In genomic region chr6:3751730-3752537, GRCh38 we compare ENCODE assay signal across 8 cellular contexts. TPM values are rescaled to one million over a fixed set of nuclear protein-coding genes. Genes with fewer than 3 reads are reported as not detected.
A peak's percentile ranks its signal among the peaks of the same experiment; 100 is the strongest.
DNase-seq lines count a peak whose midpoint lies in the region; ATAC-seq, FAIRE-seq and TF ChIP-seq lines count a peak whose summit lies in the region.

No MANE protein-coding gene starts in this region.

- H3K27ac Mint-ChIP-seq in central memory CD8-positive, alpha-beta T cell (ENCODE audit: low read depth) = no peak overlapping the region

- in situ Hi-C loops in GM23248 (cut with MboI) = no loop called here

- peaks cover 38% of the 10 kb centered on the region for H3F3A ChIP-seq in GM23248 (ENCODE audit: insufficient read depth)

- H2AFZ ChIP-seq in GM23248 (peak overlapping the region; percentile 83), keratinocyte (ENCODE audit: control insufficient read depth, low read length) (peak overlapping the region; percentile 67)

- TF ChIP-seq CTCF in keratinocyte (optimal IDR thresholded peaks at IDR 0.05 in 1 of 3, IDR thresholded peaks at IDR 0.05 in 1 of 3, conservative IDR thresholded peaks at IDR 0.05 in 1 of 3; ENCODE audit: extremely low read depth in 1 of 3, insufficient read depth in 2 of 3, low read length in 3 of 3) = peak in 1 of 3 experiments; percentile 12

- WGBS in GM23248 (ENCODE audit: low coverage in 1 of 2, low lambda C conversion rate in 2 of 2, missing lambda C conversion rate in 2 of 2), 2 experiments = 1% methylated on average over 40 to 86 of the region's 105 CpGs

- H3K4me3 ChIP-seq in GM23248 (peak overlapping the region; percentile 86), keratinocyte (ENCODE audit: control insufficient read depth in 2 of 3, extremely low read depth in 1 of 3, insufficient read depth in 2 of 3, low read depth in 1 of 3, low read length in 3 of 3) (peak overlapping the region; percentile 68 to 86 (median 75))

- H3K9ac ChIP-seq in GM23248 (peak overlapping the region; percentile 99), keratinocyte (ENCODE audit: control insufficient read depth, extremely low read depth, insufficient read depth, low read length) (peak overlapping the region; percentile 85)

- peaks cover 46% of the 10 kb centered on the region for H3K27me3 Mint-ChIP-seq in central memory CD8-positive, alpha-beta T cell

- no peaks in the 10 kb centered on the region for H3K4me1 Mint-ChIP-seq in central memory CD8-positive, alpha-beta T cell

- ATAC-seq in central memory CD8-positive, alpha-beta T cell (replicated peaks; ENCODE audit: extremely low read depth, poor library complexity, severe bottlenecking) = peak; percentile 71

- H4K20me1 ChIP-seq in GM23248 (ENCODE audit: insufficient read depth) (0 out of 2 replicates have a peak, but pooled peaks cover 9% of the 10 kb centered on the region), keratinocyte (ENCODE audit: control insufficient read depth, extremely low read depth, insufficient read depth, low read length) (peaks cover 22% of the 10 kb centered on the region)

- H3K4me3 Mint-ChIP-seq in central memory CD8-positive, alpha-beta T cell = peak overlapping the region; percentile 60

- H3K27ac ChIP-seq in GM23248 (peak overlapping the region; percentile 94), keratinocyte (ENCODE audit: control insufficient read depth, insufficient read depth, low read length) (peak overlapping the region; percentile 80)

- H3K36me3 Mint-ChIP-seq in central memory CD8-positive, alpha-beta T cell (ENCODE audit: insufficient read depth) = no peaks in the 10 kb centered on the region

- H3K4me1 ChIP-seq in GM23248 (ENCODE audit: insufficient read depth) (peaks cover 14% of the 10 kb centered on the region), keratinocyte (ENCODE audit: control insufficient read depth, extremely low read depth, insufficient read depth, low read length) (peaks cover 22% of the 10 kb centered on the region)

- H3K79me2 ChIP-seq in GM23248 (ENCODE audit: insufficient read depth) (peaks cover 42% of the 10 kb centered on the region), keratinocyte (ENCODE audit: control insufficient read depth, insufficient read depth, low read length) (peaks cover 40% of the 10 kb centered on the region)

- no peaks in the 10 kb centered on the region for H3K9me3 Mint-ChIP-seq in central memory CD8-positive, alpha-beta T cell

- H3K4me2 ChIP-seq in GM23248 (ENCODE audit: unreplicated experiment) = peak overlapping the region; percentile 91
- H3K4me2 ChIP-seq in keratinocyte (ENCODE audit: control insufficient read depth, extremely low read depth, insufficient read depth, low read depth, low read length) = peak overlapping the region; percentile 91

- H3K9me2 ChIP-seq in GM23248 (ENCODE audit: insufficient read depth) = no peaks in the 10 kb centered on the region

- dilution Hi-C loops in keratinocyte (cut with MboI; ENCODE audit: extremely low pct_ligation_motif_present, low sequenced_read_pairs) = no loop called here

- peak; percentile 51 for DNase-seq in GDM1 (lab: John Stamatoyannopoulos, UW)
- DNase-seq in GM23248 = peak; percentile 98
- peak; percentile 92 for DNase-seq in M059J (ENCODE audit: low read depth)
- peak; percentile 51 for DNase-seq in activated CD4-positive, CD25-positive, alpha-beta regulatory T cell treated with anti-CD3 and anti-CD28 coated beads, Interleukin-2, amount 50 U/mL, for 72 hours
- DNase-seq in central memory CD8-positive, alpha-beta T cell (ENCODE audit: low spot score in 2 of 2) = no peak
- DNase-seq in keratinocyte (ENCODE audit: low read depth, low spot score) = no peak
- DNase-seq in stimulated activated CD4-positive, alpha-beta T cell treated with anti-CD3 and anti-CD28 coated beads, Interleukin-12 subunit alpha, Interleukin-12 subunit beta, amount 100 ng/mL, for 24 hours (ENCODE audit: low read depth in 2 of 2) = peak; percentile 28 to 55
- no peak for DNase-seq in NCI-H187 (lab: John Stamatoyannopoulos, UW)

- H3K36me3 ChIP-seq in GM23248 (ENCODE audit: low read depth) = no peaks in the 10 kb centered on the region
- peaks cover 4 to 12% of the 10 kb centered on the region in 2 experiments for H3K36me3 ChIP-seq in keratinocyte (ENCODE audit: control insufficient read depth in 2 of 2, extremely low read depth in 1 of 2, insufficient read depth in 2 of 2, low read length in 2 of 2)

- H3K27me3 ChIP-seq in GM23248 (replicated peaks; ENCODE audit: insufficient read depth) (no peaks in the 10 kb centered on the region), keratinocyte (ENCODE audit: control insufficient read depth, extremely low read depth, insufficient read depth, low read length) (no peaks in the 10 kb centered on the region)

- FAIRE-seq in keratinocyte (lab: Jason Lieb, UNC) = no peak

- H3K9me3 ChIP-seq in GM23248 (ENCODE audit: low read depth) (no peaks in the 10 kb centered on the region), keratinocyte (ENCODE audit: control insufficient read depth, low read depth, low read length) (no peaks in the 10 kb centered on the region)

- H3K9me1 ChIP-seq in keratinocyte (ENCODE audit: control insufficient read depth, extremely low read depth, insufficient read depth, low read length) = peaks cover 7% of the 10 kb centered on the region

RNA-seq across cellular contexts. Expression of gene PXDC1, which starts 0.4 kb away (rescaled TPM):
- total RNA-seq in GM23248 (2014; rRNA removed; shearing (Covaris generic)) = 167 and 192 TPM in 2 replicates
- polyA plus RNA-seq in GM23248 (2016; fragmentation: Nextera tagmentation; extraction: Ambion mirVana) (122 and 135 TPM in 2 replicates), keratinocyte (17.1 to 23.4 TPM (median 17.5 TPM) in 3 replicates)
- 75.3 and 89.8 TPM in 2 replicates for total RNA-seq in M059J (2014; rRNA removed; shearing (Covaris generic))
- 26.4 TPM for polyA plus RNA-seq in keratinocyte (2011; ENCODE audit: low read depth)
- polyA plus RNA-seq in keratinocyte (2011; cell fraction: cytosol; rRNA removed) = 17.3 and 23.6 TPM in 2 replicates
- polyA plus RNA-seq in keratinocyte (2011; cell fraction: nucleus; rRNA removed) = 18.9 and 26.2 TPM in 2 replicates
- polyA plus RNA-seq in keratinocyte (2012; ENCODE audit: low replicate concordance) = 32.2 and 58.3 TPM in 2 replicates
- polyA minus RNA-seq in keratinocyte = 11.8 to 28.5 TPM (median 18.3 TPM) in 3 replicates
- polyA minus RNA-seq in keratinocyte (2011; cell fraction: cytosol; rRNA and poly(A)+ RNA removed) = 23.2 TPM
- 13.0 and 14.0 TPM in 2 replicates for polyA minus RNA-seq in keratinocyte (2011; cell fraction: nucleus; rRNA and poly(A)+ RNA removed)

Comparison
In these comparisons a context has a peak if more than half of its experiments do, and no peak if none do; other contexts are left out.
1. DNase-seq: peak in GDM1 (single experiment), GM23248 (single experiment), M059J (single experiment), activated CD4-positive, CD25-positive, alpha-beta regulatory T cell treated with anti-CD3 and anti-CD28 coated beads, Interleukin-2, amount 50 U/mL, for 72 hours (single experiment) and stimulated activated CD4-positive, alpha-beta T cell treated with anti-CD3 and anti-CD28 coated beads, Interleukin-12 subunit alpha, Interleukin-12 subunit beta, amount 100 ng/mL, for 24 hours (2 of 2); none in central memory CD8-positive, alpha-beta T cell (0 of 2), keratinocyte (single experiment) and NCI-H187 (0 of 2).